In genomic region chr7:105565190-105565589, GRCh38 we compare ENCODE assay signal across 20 cellular contexts. TPM values are rescaled to one million over a fixed set of nuclear protein-coding genes. Genes with fewer than 3 reads are reported as not detected.
A peak's percentile ranks its signal among the peaks of the same experiment; 100 is the strongest.
DNase-seq lines count a peak whose midpoint lies in the region; ATAC-seq and TF ChIP-seq lines count a peak whose summit lies in the region.
"Had no signal": no experiment of that assay in that cellular context is flagged by ENCODE, and none has a peak within 500 bp of the region (broad histone marks: within the 10 kb centered on the region; RNA-seq: fewer than 3 reads in every experiment).

No MANE protein-coding gene starts in this region.

- WGBS in ovary, 3 donors, result 97 to 98% (median 97%) methylated on average over 4 of the region's 4 CpGs

- H3K4me1 Mint-ChIP-seq in CD8-positive, alpha-beta memory T cell, result no peaks in the 10 kb centered on the region
- H3K4me1 Mint-ChIP-seq in effector memory CD8-positive, alpha-beta T cell (ENCODE audit: low read depth in 2 of 2), result no peaks in the 10 kb centered on the region

- H3K27ac Mint-ChIP-seq in CD8-positive, alpha-beta memory T cell, result no peak overlapping the region
- no peak overlapping the region for H3K27ac Mint-ChIP-seq in effector memory CD8-positive, alpha-beta T cell
- H3K27ac Mint-ChIP-seq: CD4-positive, alpha-beta memory T cell; HFFc6 had no signal

- H3K4me3 Mint-ChIP-seq in CD8-positive, alpha-beta memory T cell, result no peak overlapping the region
- H3K4me3 Mint-ChIP-seq in effector memory CD8-positive, alpha-beta T cell, result no peak overlapping the region
- H3K4me3 Mint-ChIP-seq: CD4-positive, alpha-beta memory T cell; HFFc6 had no signal

- H3F3A ChIP-seq in MM.1S (ENCODE audit: insufficient read depth, low read length), result no peaks in the 10 kb centered on the region

- H3K9me3 ChIP-seq in MM.1S (replicated peaks; ENCODE audit: insufficient read depth, low read length), result no peaks in the 10 kb centered on the region
- no peaks in the 10 kb centered on the region for H3K9me3 ChIP-seq in CD8-positive, alpha-beta memory T cell (ENCODE audit: low read length)
- H3K9me3 ChIP-seq in SJCRH30 (replicated peaks), result no peaks in the 10 kb centered on the region
- H3K9me3 ChIP-seq in ovary, result no peaks in the 10 kb centered on the region
- H3K9me3 ChIP-seq: HAP-1 had no signal

- no peak overlapping the region for H2AFZ ChIP-seq in MM.1S (ENCODE audit: low read length)

- H3K4me1 ChIP-seq in MM.1S (ENCODE audit: low read length), result peaks cover 7% of the 10 kb centered on the region
- no peaks in the 10 kb centered on the region for H3K4me1 ChIP-seq in CD8-positive, alpha-beta memory T cell (ENCODE audit: insufficient read depth, low read length)
- H3K4me1 ChIP-seq in SJCRH30, result peaks cover 2% of the 10 kb centered on the region
- H3K4me1 ChIP-seq in ovary (ENCODE audit: insufficient read depth), result no peaks in the 10 kb centered on the region
- H3K4me1 ChIP-seq: HAP-1 had no signal

- H3K4me2 ChIP-seq in MM.1S (ENCODE audit: low read depth, low read length), result no peak overlapping the region

- H3K4me3 ChIP-seq in MM.1S (ENCODE audit: low read length), result no peak overlapping the region
- H3K4me3 ChIP-seq in CD8-positive, alpha-beta memory T cell (ENCODE audit: low read length), result no peak overlapping the region
- H3K4me3 ChIP-seq in SJCRH30, result no peak overlapping the region
- H3K4me3 ChIP-seq in ovary, result no peak overlapping the region
- H3K4me3 ChIP-seq: GM12878, HAP-1 had no signal

- CTCF ChIA-PET in CD8-positive, alpha-beta memory T cell (lab: Charles Lee), result no interaction called here

- no peaks in the 10 kb centered on the region for H3K27me3 Mint-ChIP-seq in CD8-positive, alpha-beta memory T cell
- no peaks in the 10 kb centered on the region for H3K27me3 Mint-ChIP-seq in effector memory CD8-positive, alpha-beta T cell
- H3K27me3 Mint-ChIP-seq: CD4-positive, alpha-beta memory T cell had no signal

- peaks cover 9 to 71% (median 14%) of the 10 kb centered on the region in 3 donors for H3K36me3 Mint-ChIP-seq in CD8-positive, alpha-beta memory T cell
- peaks cover 86% of the 10 kb centered on the region for H3K36me3 Mint-ChIP-seq in effector memory CD8-positive, alpha-beta T cell (ENCODE audit: insufficient read depth)

- no peak overlapping the region for H3K9ac ChIP-seq in MM.1S (ENCODE audit: low read length)

- H3K27me3 ChIP-seq in MM.1S (replicated peaks; ENCODE audit: insufficient read depth, low read length) (no peaks in the 10 kb centered on the region), SJCRH30 (no peaks in the 10 kb centered on the region), ovary (no peaks in the 10 kb centered on the region)
- no peaks in the 10 kb centered on the region for H3K27me3 ChIP-seq in CD8-positive, alpha-beta memory T cell (ENCODE audit: insufficient read depth, low read length, poor library complexity, severe bottlenecking)

- H3K9me3 Mint-ChIP-seq in CD8-positive, alpha-beta memory T cell, result no peaks in the 10 kb centered on the region
- H3K9me3 Mint-ChIP-seq in effector memory CD8-positive, alpha-beta T cell, result no peaks in the 10 kb centered on the region
- H3K9me3 Mint-ChIP-seq: CD4-positive, alpha-beta memory T cell; HFFc6 had no signal

- TF ChIP-seq CTCF in MM.1S (IDR thresholded peaks at IDR 0.05; ENCODE audit: low read length) (no peak), ovary (IDR thresholded peaks at IDR 0.05) (no peak)

- DNase-seq in MM.1S, result no peak
- peak; percentile 47 for DNase-seq in globus pallidus (ENCODE audit: low spot score)
- DNase-seq in substantia nigra (lab: John Stamatoyannopoulos, UW), result peak in 10 of 49 donors; percentile 1 to 41 (median 4)
- no peak for DNase-seq in CD8-positive, alpha-beta memory T cell
- no peak for DNase-seq in effector memory CD8-positive, alpha-beta T cell
- no peak for DNase-seq in SJCRH30
- no peak for DNase-seq in ovary
- DNase-seq: C1 segment of cervical spinal cord; CD4-positive, alpha-beta memory T cell; DMS 273 treated with DMSO at 0.1 percent for 48 hours; DMS79; EL; GDM1; GOT3; HFFc6 had no signal

- no peak for TF ChIP-seq POLR2A in ovary (IDR thresholded peaks at IDR 0.05)

- no peaks in the 10 kb centered on the region for H3K79me2 ChIP-seq in MM.1S (ENCODE audit: low read length)

- H3K9me2 ChIP-seq in MM.1S (replicated peaks; ENCODE audit: insufficient read depth, low read length), result no peaks in the 10 kb centered on the region

- H3K36me3 ChIP-seq in MM.1S (replicated peaks; ENCODE audit: insufficient read depth, low read length), result peaks cover 8% of the 10 kb centered on the region
- H3K36me3 ChIP-seq in CD8-positive, alpha-beta memory T cell (ENCODE audit: insufficient read depth, low read length), result peaks cover 15% of the 10 kb centered on the region
- H3K36me3 ChIP-seq in SJCRH30, result peaks cover 56% of the 10 kb centered on the region
- no peaks in the 10 kb centered on the region for H3K36me3 ChIP-seq in ovary

- H4K20me1 ChIP-seq in MM.1S (ENCODE audit: insufficient read depth, low read length), result no peaks in the 10 kb centered on the region; the same call in 1 of the 2 replicates

- no peak for ATAC-seq in effector memory CD8-positive, alpha-beta T cell (replicated peaks)
- ATAC-seq: GM12878 had no signal

- no peak for TF ChIP-seq EP300 in ovary (IDR thresholded peaks at IDR 0.05)

- H3K27ac ChIP-seq in MM.1S (ENCODE audit: low read length), result peak overlapping the region; percentile 14; the same call in 1 of the 2 replicates
- H3K27ac ChIP-seq in substantia nigra (ENCODE audit: low read depth, low read length, poor library complexity, severe bottlenecking), result peak overlapping the region; percentile 38
- H3K27ac ChIP-seq in CD8-positive, alpha-beta memory T cell (ENCODE audit: low read depth, low read length), result no peak overlapping the region
- no peak overlapping the region for H3K27ac ChIP-seq in SJCRH30
- no peak overlapping the region for H3K27ac ChIP-seq in ovary

- POLR2A ChIA-PET in CD8-positive, alpha-beta memory T cell (lab: Charles Lee), result no interaction called here

- intact Hi-C loops in ovary (cut with DNase I), result no loop called here

RNA-seq across cellular contexts. Expression of gene EFCAB10, which starts 16.1 kb away (rescaled TPM):
- total RNA-seq in CD8-positive, alpha-beta memory T cell, result not detected
- not detected for polyA plus RNA-seq in CD8-positive, alpha-beta memory T cell
- 0.06 TPM in 1 of 2 replicates, not detected in the other for total RNA-seq in SJCRH30 (2014; rRNA removed; shearing (Covaris generic))
- total RNA-seq in ovary, result 10 to 100 TPM in 1 of 7 donors, 1 to 10 TPM in 1, under 1 TPM in 2, not detected in 3; 0.69 to 11.8 (median 0.97) TPM
- under 1 TPM; 0.22 to 0.30 TPM for polyA plus RNA-seq in ovary
- total RNA-seq: A172, A673, GM12878, HFFc6 had no signal
- polyA plus RNA-seq: BJ; CD4-positive, alpha-beta memory T cell had no signal

RNA-seq across cellular contexts. Expression of gene RINT1, which starts 33.2 kb away (rescaled TPM):
- 10 to 100 TPM; 28.4 to 29.6 TPM for total RNA-seq in CD8-positive, alpha-beta memory T cell
- polyA plus RNA-seq in CD8-positive, alpha-beta memory T cell, result 15.1 TPM
- 20.9 and 24.5 TPM in 2 replicates for total RNA-seq in SJCRH30 (2014; rRNA removed; shearing (Covaris generic))
- 10 to 100 TPM in 6 of 7 donors, 1 to 10 TPM in 1; 9.7 to 20.2 (median 13.6) TPM for total RNA-seq in ovary
- 10 to 100 TPM; 10.2 to 11.4 TPM for polyA plus RNA-seq in ovary

RNA-seq across cellular contexts. Expression of gene PUS7, which starts 43.1 kb away (rescaled TPM):
- total RNA-seq in CD8-positive, alpha-beta memory T cell, result 10 to 100 TPM; 30.4 to 31.6 TPM
- polyA plus RNA-seq in CD8-positive, alpha-beta memory T cell, result 5.2 TPM
- 46.4 and 52.3 TPM in 2 replicates for total RNA-seq in SJCRH30 (2014; rRNA removed; shearing (Covaris generic))
- 10 to 100 TPM in 5 of 7 donors, 1 to 10 TPM in 2; 6.6 to 19.6 (median 13.6) TPM for total RNA-seq in ovary
- polyA plus RNA-seq in ovary, result 1 to 10 TPM; 4.0 to 9.0 TPM

Comparison
In these comparisons a context has a peak if more than half of its experiments do, and no peak if none do; other contexts are left out.
1. H3K27ac ChIP-seq: peak in MM.1S (single experiment) and substantia nigra (single experiment); none in CD8-positive, alpha-beta memory T cell (single experiment), SJCRH30 (single experiment) and ovary (0 of 2).